11 cellular contexts compared by ENCODE assay signal in the genomic region with DNA sequence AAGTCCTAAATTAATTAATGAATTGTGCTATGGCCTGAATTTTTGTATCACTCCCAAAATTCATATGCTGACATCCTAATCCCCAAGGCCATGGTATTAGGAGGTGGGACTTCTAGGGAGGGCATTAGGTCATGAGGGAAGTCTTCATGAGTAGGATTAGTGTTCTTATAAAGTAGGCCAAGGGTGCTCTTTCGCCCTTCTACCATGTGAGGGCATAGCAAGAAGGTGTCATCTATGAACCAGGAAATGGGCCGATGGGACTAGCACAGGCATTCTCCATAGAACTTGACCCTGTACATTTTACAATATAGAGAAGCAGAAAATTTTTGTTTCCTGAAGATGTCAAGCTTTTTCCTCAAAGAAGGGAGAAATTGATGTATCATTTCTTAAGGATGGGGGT. TPM values are rescaled to one million over a fixed set of nuclear protein-coding genes. Genes with fewer than 3 reads are reported as not detected.
A peak's percentile ranks its signal among the peaks of the same experiment; 100 is the strongest.
DNase-seq lines count a peak whose midpoint lies in the region; ATAC-seq and TF ChIP-seq lines count a peak whose summit lies in the region.
"Had no signal": no experiment of that assay in that cellular context is flagged by ENCODE, and none has a peak within 500 bp of the region (broad histone marks: within the 10 kb centered on the region; RNA-seq: fewer than 3 reads in every experiment).

No MANE protein-coding gene starts in this region.

- H3K4me3 ChIP-seq in DND-41 (ENCODE audit: low read depth in 1 of 2, low read length in 2 of 2) (no peak overlapping the region), HAP-1 (no peak overlapping the region), cardiac fibroblast (replicated peaks in 1 of 2; ENCODE audit: low read depth in 2 of 2, low read length in 2 of 2) (no peak overlapping the region)
- H3K4me3 ChIP-seq in CD4-positive, alpha-beta memory T cell (ENCODE audit: low read length in 2 of 2): no peak overlapping the region

- H2AFZ ChIP-seq in DND-41 (ENCODE audit: low read depth, low read length): no peak overlapping the region

- peaks cover 0 to 3% (median 0%) of the 10 kb centered on the region in 8 donors for H3K9me3 Mint-ChIP-seq in CD4-positive, alpha-beta memory T cell

- H3K36me3 Mint-ChIP-seq in CD4-positive, alpha-beta memory T cell: no peaks in the 10 kb centered on the region
- H3K36me3 Mint-ChIP-seq: natural killer cell had no signal

- CTCF ChIA-PET in CD4-positive, alpha-beta memory T cell (lab: Charles Lee; ENCODE audit: partially characterized antibody): no interaction called here

- H3K4me3 Mint-ChIP-seq in CD4-positive, alpha-beta memory T cell: no peak overlapping the region
- H3K4me3 Mint-ChIP-seq: natural killer cell had no signal

- no peak overlapping the region for H3K27ac ChIP-seq in DND-41 (ENCODE audit: low read length)
- no peak overlapping the region for H3K27ac ChIP-seq in CD4-positive, alpha-beta memory T cell (ENCODE audit: low read depth, low read length)

- H3K27me3 ChIP-seq in DND-41 (ENCODE audit: insufficient read depth, low read length, poor library complexity) (no peaks in the 10 kb centered on the region), HAP-1 (ENCODE audit: low read depth) (no peaks in the 10 kb centered on the region)
- no peaks in the 10 kb centered on the region for H3K27me3 ChIP-seq in CD4-positive, alpha-beta memory T cell (ENCODE audit: insufficient read depth, low read length)

- intact Hi-C loops in CD4-positive, alpha-beta memory T cell (cut with micrococcal nuclease): no loop called here

- no peaks in the 10 kb centered on the region for H3K79me2 ChIP-seq in DND-41 (ENCODE audit: insufficient read depth, low read length)

- no peak overlapping the region for H3K9ac ChIP-seq in DND-41 (ENCODE audit: low read depth, low read length)

- TF ChIP-seq CTCF in DND-41 (IDR thresholded peaks at IDR 0.05; ENCODE audit: borderline replicate concordance, extremely low read depth, low read length, poor library complexity, severe bottlenecking) (peak; percentile 21), cardiac fibroblast (IDR thresholded peaks at IDR 0.05; ENCODE audit: low read depth, low read length) (peak; percentile 4)

- H3K4me1 Mint-ChIP-seq in CD4-positive, alpha-beta memory T cell: no peaks in the 10 kb centered on the region
- H3K4me1 Mint-ChIP-seq: natural killer cell had no signal

- no peaks in the 10 kb centered on the region for H3K4me1 ChIP-seq in DND-41 (ENCODE audit: insufficient read depth, low read length)
- no peaks in the 10 kb centered on the region for H3K4me1 ChIP-seq in HAP-1
- H3K4me1 ChIP-seq in CD4-positive, alpha-beta memory T cell (ENCODE audit: insufficient read depth, low read length): no peaks in the 10 kb centered on the region

- H3K27ac Mint-ChIP-seq in CD4-positive, alpha-beta memory T cell: no peak overlapping the region
- H3K27ac Mint-ChIP-seq: natural killer cell had no signal

- POLR2A ChIA-PET in CD4-positive, alpha-beta memory T cell (lab: Charles Lee; ENCODE audit: partially characterized antibody): no interaction called here

- H3K27me3 Mint-ChIP-seq in CD4-positive, alpha-beta memory T cell: no peaks in the 10 kb centered on the region

- H3K9me3 ChIP-seq in DND-41 (ENCODE audit: insufficient read depth, low read length, severe bottlenecking): no peaks in the 10 kb centered on the region
- no peaks in the 10 kb centered on the region for H3K9me3 ChIP-seq in HAP-1
- no peaks in the 10 kb centered on the region for H3K9me3 ChIP-seq in CD4-positive, alpha-beta memory T cell (ENCODE audit: control insufficient read depth in 1 of 2, low read length in 2 of 2)

- no peaks in the 10 kb centered on the region for H3K36me3 ChIP-seq in DND-41 (ENCODE audit: insufficient read depth, low read length)
- no peaks in the 10 kb centered on the region for H3K36me3 ChIP-seq in HAP-1 (replicated peaks)
- no peaks in the 10 kb centered on the region for H3K36me3 ChIP-seq in CD4-positive, alpha-beta memory T cell (ENCODE audit: insufficient read depth, low read length)

- no peaks in the 10 kb centered on the region for H4K20me1 ChIP-seq in DND-41 (ENCODE audit: insufficient read depth, low read length)

- DNase-seq in DND-41 (no peak), HAP-1 (ENCODE audit: low spot score in 2 of 2) (peak; percentile 8 to 15), NAMALWA (ENCODE audit: low spot score) (peak; percentile 44), cardiac fibroblast (ENCODE audit: low read depth in 2 of 2) (peak in 1 of 2 donors; percentile 12), NCI-H2081 (lab: John Stamatoyannopoulos, UW) (no peak)
- no peak for DNase-seq in CD4-positive, alpha-beta memory T cell
- DNase-seq: activated T-cell treated with anti-CD3 and anti-CD28 coated beads, Interleukin-2, amount 50 U/mL, for 48 hours; EL; natural killer cell had no signal

- H3K4me2 ChIP-seq in DND-41 (ENCODE audit: insufficient read depth, low read length): no peak overlapping the region

- in situ Hi-C loops in HAP-1 (cut with MboI; ENCODE audit: low sequenced_read_pairs): no loop called here

- ATAC-seq in DND-41 (ENCODE audit: insufficient read depth, low read depth) (no peak), HG02884 (IDR thresholded peaks at IDR 0.05; ENCODE audit: unreplicated experiment) (no peak), HG03135 (IDR thresholded peaks at IDR 0.05; ENCODE audit: unreplicated experiment) (no peak)
- ATAC-seq: natural killer cell had no signal

RNA-seq across cellular contexts. Expression of a gene that starts 12.5 kb away (rescaled TPM):
- not detected for total RNA-seq in CD4-positive, alpha-beta memory T cell
- polyA plus RNA-seq in CD4-positive, alpha-beta memory T cell: not detected
- total RNA-seq: natural killer cell had no signal

Comparison
In these comparisons a context has a peak if more than half of its experiments do, and no peak if none do; other contexts are left out.
1. DNase-seq: peak in HAP-1 (2 of 2) and NAMALWA (single experiment); none in DND-41 (single experiment), NCI-H2081 (0 of 2) and CD4-positive, alpha-beta memory T cell (0 of 5).